11 cellular contexts compared by ENCODE assay signal in genomic region chr11:65660038-65660437, GRCh38. TPM values are rescaled to one million over a fixed set of nuclear protein-coding genes. Genes with fewer than 3 reads are reported as not detected.
DNase-seq lines count a peak whose midpoint lies in the region; ATAC-seq and TF ChIP-seq lines count a peak whose summit lies in the region.
"Had no signal": no experiment of that assay in that cellular context is flagged by ENCODE, and none has a peak within 500 bp of the region (broad histone marks: within the 10 kb centered on the region; RNA-seq: fewer than 3 reads in every experiment).

No MANE protein-coding gene starts in this region.

- TF ChIP-seq CTCF in CD4-positive, alpha-beta T cell (IDR thresholded peaks at IDR 0.05), result no peak
- TF ChIP-seq CTCF in VCaP (conservative IDR thresholded peaks at IDR 0.05), result no peak

- CTCF ChIA-PET in CD4-positive, alpha-beta T cell (lab: Charles Lee), result no interaction called here

- H3K27ac Mint-ChIP-seq in CD4-positive, alpha-beta T cell, result peak overlapping the region; percentile 77
- peak overlapping the region; percentile 56 to 90 (median 85) for H3K27ac Mint-ChIP-seq in immature natural killer cell

- intact Hi-C loops in CD4-positive, alpha-beta T cell (cut with DNase I, micrococcal nuclease), result loop anchor here (5.0 kb wide), 2 partner anchors 52 to 88 kb away; partner anchors contain the start of genes FAM89B (in 1 of the 2), KAT5 (in 1 of the 2) and ZNRD2 (in 1 of the 2)

- H3K4me3 Mint-ChIP-seq in CD4-positive, alpha-beta T cell, result peak overlapping the region; percentile 77
- peak overlapping the region in 3 of 5 donors; percentile 14 to 56 (median 50) for H3K4me3 Mint-ChIP-seq in immature natural killer cell

- DNase-seq in CD4-positive, alpha-beta T cell, result no peak
- peak in 1 of 3 donors; percentile 5 for DNase-seq in immature natural killer cell
- no peak for DNase-seq in stimulated activated CD4-positive, alpha-beta T cell treated with anti-CD3 and anti-CD28 coated beads, Interleukin-4, amount 100 ng/mL, for 24 hours
- no peak for DNase-seq in OCI-M1 (lab: John Stamatoyannopoulos, UW)
- DNase-seq: activated CD4-positive, alpha-beta T cell treated with anti-CD3 and anti-CD28 coated beads, Interleukin-2, amount 50 U/mL, for 48 hours; effector CD8-positive, alpha-beta T cell; gastrocnemius medialis; HCEC 1CT; NCI-H345 had no signal

- H3K27me3 Mint-ChIP-seq in CD4-positive, alpha-beta T cell, result no peaks in the 10 kb centered on the region
- peaks cover 35 to 36% (median 36%) of the 10 kb centered on the region in 3 donors for H3K27me3 Mint-ChIP-seq in immature natural killer cell (ENCODE audit: low read depth in 3 of 3)

- no peak for ATAC-seq in CD4-positive, alpha-beta T cell (ENCODE audit: poor library complexity)
- no peak for ATAC-seq in HG03025 (IDR thresholded peaks at IDR 0.05; ENCODE audit: low FRiP score, unreplicated experiment)
- ATAC-seq: gastrocnemius medialis had no signal

- H3K27me3 ChIP-seq in CD4-positive, alpha-beta T cell (ENCODE audit: control insufficient read depth, insufficient read depth, low read length), result no peaks in the 10 kb centered on the region
- H3K27me3 ChIP-seq: gastrocnemius medialis had no signal

- H3K4me1 Mint-ChIP-seq in CD4-positive, alpha-beta T cell (ENCODE audit: low read depth), result peaks cover 54% of the 10 kb centered on the region
- H3K4me1 Mint-ChIP-seq in immature natural killer cell, result peaks cover 37 to 68% of the 10 kb centered on the region in 2 donors

- H3K27ac ChIP-seq in CD4-positive, alpha-beta T cell (ENCODE audit: low read depth, low read length), result peak overlapping the region; percentile 43
- H3K27ac ChIP-seq in VCaP, result peak overlapping the region; percentile 99; the same call in 1 of the 2 replicates

- H3K9me3 ChIP-seq in CD4-positive, alpha-beta T cell (ENCODE audit: control insufficient read depth, low read length), result no peaks in the 10 kb centered on the region
- H3K9me3 ChIP-seq: gastrocnemius medialis had no signal

- peaks cover 69% of the 10 kb centered on the region for H3K36me3 Mint-ChIP-seq in CD4-positive, alpha-beta T cell (ENCODE audit: low read depth)
- peaks cover 17 to 47% (median 31%) of the 10 kb centered on the region in 3 donors for H3K36me3 Mint-ChIP-seq in immature natural killer cell

- no peaks in the 10 kb centered on the region for H3K9me3 Mint-ChIP-seq in CD4-positive, alpha-beta T cell
- H3K9me3 Mint-ChIP-seq in immature natural killer cell, result peaks cover 0 to 2% (median 0%) of the 10 kb centered on the region in 6 donors

- POLR2A ChIA-PET in CD4-positive, alpha-beta T cell (lab: Charles Lee), result interaction anchor here (1.5 to 5.9 kb wide), 2 partner anchors 22 to 45 kb away, joined by 3 to 79 read pairs; partner anchors contain the start of genes MAP3K11, PCNX3 and SIPA1

RNA-seq across cellular contexts. Expression of gene RELA, which starts 2.7 kb away (rescaled TPM):
- total RNA-seq in CD4-positive, alpha-beta T cell, result 100 to 1,000 TPM; 379 to 382 TPM
- 10 to 100 TPM; 38.5 to 88.4 (median 41.8) TPM for polyA plus RNA-seq in immature natural killer cell

RNA-seq across cellular contexts. Expression of gene SIPA1, which starts 22.1 kb away (rescaled TPM):
- total RNA-seq in CD4-positive, alpha-beta T cell, result 100 to 1,000 TPM; 272 to 298 TPM
- polyA plus RNA-seq in immature natural killer cell, result 100 to 1,000 TPM; 166 to 430 (median 222) TPM

RNA-seq across cellular contexts. Expression of gene PCNX3, which starts 44.5 kb away (rescaled TPM):
- 10 to 100 TPM; 37.3 to 40.5 TPM for total RNA-seq in CD4-positive, alpha-beta T cell
- polyA plus RNA-seq in immature natural killer cell, result 10 to 100 TPM in 1 of 3 donors, under 1 TPM in 2; 0.14 to 11.7 (median 0.89) TPM

RNA-seq across cellular contexts. Expression of gene MAP3K11, which starts 46.0 kb away (rescaled TPM):
- 10 to 100 TPM; 45.2 to 45.8 TPM for total RNA-seq in CD4-positive, alpha-beta T cell
- polyA plus RNA-seq in immature natural killer cell, result 10 to 100 TPM; 11.1 to 29.5 (median 12.3) TPM

RNA-seq across cellular contexts. Expression of gene KAT5, which starts 52.0 kb away (rescaled TPM):
- 10 to 100 TPM; 90.9 to 99.6 TPM for total RNA-seq in CD4-positive, alpha-beta T cell
- polyA plus RNA-seq in immature natural killer cell, result 10 to 100 TPM; 41.8 to 49.4 (median 47.7) TPM
